19 cellular contexts compared by ENCODE assay signal in the genomic region with DNA sequence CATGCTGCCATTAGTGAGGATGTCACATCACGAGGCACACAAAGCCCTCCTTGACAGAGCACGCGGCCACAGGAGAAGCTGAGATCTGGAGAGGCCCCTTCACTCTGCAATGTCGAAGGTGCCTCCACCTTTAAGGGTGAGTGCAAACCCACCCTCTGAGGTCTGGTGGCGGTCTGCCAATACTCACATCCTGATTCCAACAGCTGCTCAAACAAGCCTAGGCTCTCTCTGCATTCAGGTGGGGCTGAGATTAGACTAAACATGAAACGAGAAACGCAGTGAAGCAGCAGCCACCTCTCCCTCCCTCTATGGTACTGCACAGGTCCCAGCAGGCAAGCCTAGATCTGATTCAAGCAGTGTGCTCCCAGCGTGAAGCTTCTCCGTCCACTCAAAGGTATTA.
"Had no signal": no experiment of that assay in that cellular context is flagged by ENCODE, and none has a peak within 500 bp of the region (broad histone marks: within the 10 kb centered on the region; RNA-seq: fewer than 3 reads in every experiment).

No MANE protein-coding gene starts in this region.

- H3K4me1 Mint-ChIP-seq: activated naive CD8-positive, alpha-beta T cell treated with anti-CD3 and anti-CD28 coated beads for 36 hours; naive B cell had no signal

- H3K4me3 Mint-ChIP-seq: activated naive CD8-positive, alpha-beta T cell treated with anti-CD3 and anti-CD28 coated beads for 36 hours; activated T-helper 1 cell treated with anti-CD3 and anti-CD28 coated beads, Interleukin-12 subunit alpha, Interleukin-12 subunit beta, Interleukin-2, Interleukin-4 antibody, amounts not matched to agents 30 ng/mL and 10 ng/mL and 1 ng/mL, durations not matched to agents 14 hours and 24 hours and 36 hours; naive B cell; neural progenitor cell had no signal

- ATAC-seq: body of pancreas, left lung had no signal

- H3K9me3 Mint-ChIP-seq: activated naive CD8-positive, alpha-beta T cell treated with anti-CD3 and anti-CD28 coated beads for 36 hours; activated T-helper 1 cell treated with anti-CD3 and anti-CD28 coated beads, Interleukin-12 subunit alpha, Interleukin-12 subunit beta, Interleukin-2, Interleukin-4 antibody, amounts not matched to agents 30 ng/mL and 10 ng/mL and 1 ng/mL, durations not matched to agents 14 hours and 24 hours and 36 hours had no signal

- H2AFZ ChIP-seq: neural progenitor cell had no signal

- H3K36me3 Mint-ChIP-seq: activated naive CD8-positive, alpha-beta T cell treated with anti-CD3 and anti-CD28 coated beads for 36 hours; naive B cell; neural progenitor cell had no signal

- DNase-seq: activated CD4-positive, alpha-beta T cell treated with anti-CD3 and anti-CD28 coated beads, Interleukin-2, amount 50 U/mL, for 1 hour; activated naive CD8-positive, alpha-beta T cell treated with anti-CD3 and anti-CD28 coated beads for 36 hours; amygdala; caudate nucleus; colonic mucosa; foreskin fibroblast; hypothalamus; kidney; mammary epithelial cell; naive B cell; stimulated activated CD4-positive, alpha-beta T cell treated with anti-CD3 and anti-CD28 coated beads, Interleukin-1b, Interleukin-23, amount 100 ng/mL, for 48 hours; stomach; testis had no signal

- H3K4me3 ChIP-seq: body of pancreas, colonic mucosa, left lung, neural progenitor cell, ovary, sigmoid colon, stomach, testis had no signal

- H3K4me1 ChIP-seq: body of pancreas, colonic mucosa, left lung, sigmoid colon, testis had no signal

- H3K27ac ChIP-seq: colonic mucosa, left lung, neural progenitor cell, ovary, sigmoid colon, stomach, testis had no signal

- H3K36me3 ChIP-seq: colonic mucosa, left lung, neural progenitor cell, ovary, sigmoid colon, stomach had no signal

- H3K27me3 Mint-ChIP-seq: activated naive CD8-positive, alpha-beta T cell treated with anti-CD3 and anti-CD28 coated beads for 36 hours; naive B cell had no signal

- H3K9me3 ChIP-seq: body of pancreas, colonic mucosa, left lung, ovary, sigmoid colon, stomach, testis had no signal

- H3K9ac ChIP-seq: neural progenitor cell had no signal

- H3K27ac Mint-ChIP-seq: activated naive CD8-positive, alpha-beta T cell treated with anti-CD3 and anti-CD28 coated beads for 36 hours; activated T-helper 1 cell treated with anti-CD3 and anti-CD28 coated beads, Interleukin-12 subunit alpha, Interleukin-12 subunit beta, Interleukin-2, Interleukin-4 antibody, amounts not matched to agents 30 ng/mL and 10 ng/mL and 1 ng/mL, durations not matched to agents 14 hours and 24 hours and 36 hours; neural progenitor cell had no signal

- H3K4me2 ChIP-seq: neural progenitor cell had no signal

- H3K27me3 ChIP-seq: body of pancreas, colonic mucosa, neural progenitor cell, ovary, testis had no signal
